In the genomic region with DNA sequence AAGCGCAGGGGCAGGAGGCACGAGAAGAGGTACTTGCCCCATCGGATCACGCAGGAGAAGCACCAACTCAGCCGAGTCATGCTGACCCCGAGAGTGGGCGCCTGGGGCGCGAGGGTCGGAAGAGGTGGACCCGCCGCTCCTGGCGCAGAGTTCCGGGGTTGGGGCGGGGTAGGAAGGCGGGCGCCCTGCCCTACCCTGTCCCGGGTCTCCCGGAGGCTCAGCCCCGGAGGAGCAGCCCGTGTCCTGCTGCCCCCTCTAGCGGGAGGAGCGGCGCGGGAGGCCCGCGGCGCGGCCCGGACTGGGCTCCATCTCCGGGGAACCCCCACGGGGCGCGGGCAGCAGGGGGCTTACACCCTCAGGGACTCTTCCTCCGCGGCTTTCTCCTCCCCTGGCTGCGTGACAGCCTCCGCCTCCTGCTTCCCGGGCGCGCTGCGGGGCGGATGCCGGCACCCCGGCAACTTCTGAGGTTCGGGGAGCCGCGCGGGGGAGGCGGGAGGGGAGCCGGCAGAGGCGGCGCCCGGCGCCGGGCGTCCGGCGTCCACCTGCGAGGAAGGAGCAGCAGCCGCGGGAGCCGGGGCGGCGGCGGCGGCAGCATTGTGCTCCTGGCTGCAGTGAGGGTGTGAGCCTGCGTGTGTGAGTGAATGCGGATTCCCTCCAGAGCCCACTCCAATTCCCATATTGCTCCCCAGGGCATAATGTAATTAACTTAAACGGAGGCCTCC, we compare ENCODE assay signal across 8 cellular contexts. TPM values are rescaled to one million over a fixed set of nuclear protein-coding genes. Genes with fewer than 3 reads are reported as not detected.
A peak's percentile ranks its signal among the peaks of the same experiment; 100 is the strongest.
DNase-seq lines count a peak whose midpoint lies in the region; ATAC-seq and TF ChIP-seq lines count a peak whose summit lies in the region.

No MANE protein-coding gene starts in this region.

- peak overlapping the region; percentile 42 to 59 for H3K4me3 ChIP-seq in right atrium auricular region
- H3K4me3 ChIP-seq in retinal pigment epithelial cell (ENCODE audit: low read length): peak overlapping the region; percentile 48

- DNase-seq in NCI-H524 (lab: John Stamatoyannopoulos, UW) (peak; percentile 10 to 58), NCI-H524 treated with DMSO at 0.1 percent for 48 hours (lab: John Stamatoyannopoulos, UW) (no peak), NCI-H526 treated with DMSO at 0.1 percent for 48 hours (lab: John Stamatoyannopoulos, UW) (peak; percentile 15), right atrium auricular region (ENCODE audit: low spot score) (no peak), retinal pigment epithelial cell (ENCODE audit: low read depth) (no peak), COLO829 (ENCODE audit: low spot score) (no peak)
- peak in 1 of 2 donors; percentile 54 for DNase-seq in activated naive CD4-positive, alpha-beta T cell treated with anti-CD3 and anti-CD28 coated beads, Interleukin-2, amount 50 U/mL, for 72 hours (ENCODE audit: low spot score in 2 of 2)

- H3K9me3 Mint-ChIP-seq in activated naive CD4-positive, alpha-beta T cell treated with anti-CD3 and anti-CD28 coated beads, Interleukin-2, amount 50 U/mL, for 72 hours: no peaks in the 10 kb centered on the region

- H3K27ac Mint-ChIP-seq in activated naive CD4-positive, alpha-beta T cell treated with anti-CD3 and anti-CD28 coated beads, Interleukin-2, amount 50 U/mL, for 72 hours: no peak overlapping the region

- H3K4me1 ChIP-seq in right atrium auricular region: peaks cover 0 to 34% of the 10 kb centered on the region in 2 donors

- H3K27ac ChIP-seq in right atrium auricular region: peak overlapping the region; percentile 36 to 49

- TF ChIP-seq CTCF in right atrium auricular region (IDR thresholded peaks at IDR 0.05) (peak; percentile 58 to 81), retinal pigment epithelial cell (conservative IDR thresholded peaks at IDR 0.05; ENCODE audit: low read depth, low read length) (peak; percentile 61)

- no peaks in the 10 kb centered on the region for H3K27me3 ChIP-seq in right atrium auricular region

- no peaks in the 10 kb centered on the region for H3K36me3 Mint-ChIP-seq in activated naive CD4-positive, alpha-beta T cell treated with anti-CD3 and anti-CD28 coated beads, Interleukin-2, amount 50 U/mL, for 72 hours

- no peaks in the 10 kb centered on the region for H3K9me3 ChIP-seq in right atrium auricular region

- peak; percentile 75 to 85 for ATAC-seq in activated naive CD4-positive, alpha-beta T cell treated with anti-CD3 and anti-CD28 coated beads, Interleukin-2, amount 50 U/mL, for 72 hours
- no peak for ATAC-seq in GM18858 (IDR thresholded peaks at IDR 0.05; ENCODE audit: unreplicated experiment)

- H3K36me3 ChIP-seq in right atrium auricular region: no peaks in the 10 kb centered on the region

RNA-seq across cellular contexts. Expression of a gene that starts 7.5 kb away (rescaled TPM):
- 1 to 10 TPM in 1 of 2 donors, under 1 TPM in 1; 0.27 to 5.1 TPM for total RNA-seq in activated naive CD4-positive, alpha-beta T cell treated with anti-CD3 and anti-CD28 coated beads, Interleukin-2, amount 50 U/mL, for 72 hours
- 100 to 1,000 TPM; 393 to 720 TPM for total RNA-seq in right atrium auricular region

RNA-seq across cellular contexts. Expression of a gene that starts 58.8 kb away (rescaled TPM):
- 1 to 10 TPM; 3.2 to 5.1 TPM for total RNA-seq in activated naive CD4-positive, alpha-beta T cell treated with anti-CD3 and anti-CD28 coated beads, Interleukin-2, amount 50 U/mL, for 72 hours
- total RNA-seq in right atrium auricular region: under 1 TPM in 1 of 2 donors, not detected in 1; 0.12 TPM

Comparison
In these comparisons a context has a peak if more than half of its experiments do, and no peak if none do; other contexts are left out.
1. DNase-seq: peak in NCI-H524 (2 of 2) and NCI-H526 treated with DMSO at 0.1 percent for 48 hours (single experiment); none in NCI-H524 treated with DMSO at 0.1 percent for 48 hours (single experiment), right atrium auricular region (single experiment), retinal pigment epithelial cell (single experiment) and COLO829 (single experiment).
2. RNA of a gene that starts 7.5 kb away (total RNA-seq): 393 to 720 TPM in right atrium auricular region; 0.27 to 5.1 TPM in activated naive CD4-positive, alpha-beta T cell treated with anti-CD3 and anti-CD28 coated beads, Interleukin-2, amount 50 U/mL, for 72 hours; every median in the first group is over 10 times any median in the second.